ENCODE assay signal across 27 cellular contexts in the genomic region with DNA sequence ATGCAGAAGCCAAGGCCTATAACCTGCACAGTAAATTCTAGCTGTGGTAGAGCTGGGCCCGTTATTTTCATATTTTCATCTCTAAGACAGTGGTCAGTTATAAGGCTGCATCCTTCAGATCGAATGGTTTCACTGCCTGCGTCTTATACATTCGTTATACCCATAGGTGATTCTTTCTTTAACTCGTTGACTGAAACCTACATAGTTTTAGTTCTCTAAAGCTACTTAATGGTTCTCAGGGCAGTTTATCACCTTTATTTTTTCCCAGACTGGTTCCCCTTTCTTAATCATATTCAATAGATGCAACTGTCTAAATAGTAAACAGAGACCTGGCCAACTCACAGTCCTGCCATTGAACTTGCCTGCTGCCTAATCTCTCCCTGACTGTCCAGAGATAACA.
"Had no signal": no experiment of that assay in that cellular context is flagged by ENCODE, and none has a peak within 500 bp of the region (broad histone marks: within the 10 kb centered on the region; RNA-seq: fewer than 3 reads in every experiment).

No MANE protein-coding gene starts in this region.

- H3K4me1 Mint-ChIP-seq: naive thymus-derived CD4-positive, alpha-beta T cell; natural killer cell had no signal

- H3K27me3 Mint-ChIP-seq: dendritic cell treated with granulocyte-macrophage colony-stimulating factor and Interleukin-4, amounts not matched to agents 40 ng/mL and 50 ng/mL, for 4 days; effector memory CD8-positive, alpha-beta T cell; naive thymus-derived CD4-positive, alpha-beta T cell had no signal

- H3K27ac Mint-ChIP-seq: dendritic cell treated with granulocyte-macrophage colony-stimulating factor and Interleukin-4, amounts not matched to agents 40 ng/mL and 50 ng/mL, for 4 days; effector memory CD8-positive, alpha-beta T cell; endodermal cell; naive thymus-derived CD4-positive, alpha-beta T cell; natural killer cell had no signal

- H3K4me3 ChIP-seq: esophagus squamous epithelium, gastrocnemius medialis, heart right ventricle, left lung, lower lobe of right lung had no signal

- H3K9me3 ChIP-seq: gastrocnemius medialis had no signal

- ATAC-seq: effector memory CD8-positive, alpha-beta T cell; esophagus mucosa; gastrocnemius medialis; heart right ventricle; left cardiac atrium; left lung; left ventricle myocardium superior; lower lobe of right lung; naive thymus-derived CD4-positive, alpha-beta T cell; natural killer cell had no signal

- H3K4me1 ChIP-seq: esophagus squamous epithelium, gastrocnemius medialis, heart right ventricle, left lung, lower lobe of right lung had no signal

- H3K36me3 ChIP-seq: esophagus squamous epithelium, gastrocnemius medialis, heart right ventricle, left lung, lower lobe of right lung had no signal

- H3K27me3 ChIP-seq: esophagus squamous epithelium, gastrocnemius medialis, heart right ventricle, left lung had no signal

- H3K27ac ChIP-seq: epithelial cell of prostate, esophagus squamous epithelium, gastrocnemius medialis, heart right ventricle, left lung, lower lobe of right lung had no signal

- FAIRE-seq: endometrium, islet of Langerhans, keratinocyte had no signal

- H3K4me3 Mint-ChIP-seq: dendritic cell treated with granulocyte-macrophage colony-stimulating factor and Interleukin-4, amounts not matched to agents 40 ng/mL and 50 ng/mL, for 4 days; effector memory CD8-positive, alpha-beta T cell; endodermal cell; naive thymus-derived CD4-positive, alpha-beta T cell; natural killer cell had no signal

- H3K36me3 Mint-ChIP-seq: naive thymus-derived CD4-positive, alpha-beta T cell; natural killer cell had no signal

- DNase-seq: cortex of kidney; effector CD8-positive, alpha-beta T cell; effector memory CD8-positive, alpha-beta T cell; endodermal cell; erythroblast; esophagus squamous epithelium; foreskin fibroblast; foreskin melanocyte; gastrocnemius medialis; glutamatergic neuron; head of caudate nucleus; heart right ventricle; hippocampal formation; left cardiac atrium; left lung; left ventricle myocardium superior; lower lobe of right lung; mesenchymal stem cell; midbrain; naive thymus-derived CD4-positive, alpha-beta T cell; natural killer cell had no signal
